9 cellular contexts compared by ENCODE assay signal in genomic region chr19:7829162-7829520, GRCh38. TPM values are rescaled to one million over a fixed set of nuclear protein-coding genes. Genes with fewer than 3 reads are reported as not detected.
DNase-seq lines count a peak whose midpoint lies in the region; ATAC-seq and TF ChIP-seq lines count a peak whose summit lies in the region.
"Had no signal": no experiment of that assay in that cellular context is flagged by ENCODE, and none has a peak within 500 bp of the region (broad histone marks: within the 10 kb centered on the region; RNA-seq: fewer than 3 reads in every experiment).

No MANE protein-coding gene starts in this region.

- peak overlapping the region; percentile 69 to 91 (median 84) for H3K4me3 Mint-ChIP-seq in IgD-negative memory B cell
- H3K4me3 Mint-ChIP-seq in natural killer cell treated with Interleukin-12 subunit alpha and Interleukin-12 subunit beta and Interleukin-15 and Interleukin-18, amount 100 ng/mL, for 72 hours = peak overlapping the region; percentile 71

- H3K9me3 Mint-ChIP-seq in IgD-negative memory B cell = no peaks in the 10 kb centered on the region
- no peaks in the 10 kb centered on the region for H3K9me3 Mint-ChIP-seq in natural killer cell treated with Interleukin-12 subunit alpha and Interleukin-12 subunit beta and Interleukin-15 and Interleukin-18, amount 100 ng/mL, for 72 hours

- H3K36me3 Mint-ChIP-seq in IgD-negative memory B cell = no peaks in the 10 kb centered on the region
- H3K36me3 Mint-ChIP-seq in natural killer cell treated with Interleukin-12 subunit alpha and Interleukin-12 subunit beta and Interleukin-15 and Interleukin-18, amount 100 ng/mL, for 72 hours = no peaks in the 10 kb centered on the region

- no peak for ATAC-seq in natural killer cell treated with Interleukin-12 subunit alpha and Interleukin-12 subunit beta and Interleukin-15 and Interleukin-18, amount 100 ng/mL, for 72 hours
- no peak for ATAC-seq in GM21825 (IDR thresholded peaks at IDR 0.05; ENCODE audit: unreplicated experiment)

- H3K4me3 ChIP-seq in AG09309 (ENCODE audit: control insufficient read depth, low read depth, low read length) = peak overlapping the region; percentile 10; the same call in 1 of the 2 replicates
- H3K4me3 ChIP-seq: lung had no signal

- DNase-seq in AG09309 (ENCODE audit: low read depth) (no peak), NCI-H1048 (lab: John Stamatoyannopoulos, UW) (no peak), NCI-H1436 (lab: John Stamatoyannopoulos, UW) (no peak)
- DNase-seq in natural killer cell treated with Interleukin-12 subunit alpha and Interleukin-12 subunit beta and Interleukin-15 and Interleukin-18, amount 100 ng/mL, for 72 hours (ENCODE audit: low spot score) = no peak
- DNase-seq in activated CD4-positive, alpha-beta T cell treated with anti-CD3 and anti-CD28 coated beads for 4 hours = no peak

- no peak for TF ChIP-seq CTCF in AG09309 (IDR thresholded peaks at IDR 0.05; ENCODE audit: control insufficient read depth, insufficient read depth, low read depth, low read length, missing control alignments)

- H3K4me1 Mint-ChIP-seq in IgD-negative memory B cell = peaks cover 0 to 10% (median 9%) of the 10 kb centered on the region in 3 donors
- H3K4me1 Mint-ChIP-seq in natural killer cell treated with Interleukin-12 subunit alpha and Interleukin-12 subunit beta and Interleukin-15 and Interleukin-18, amount 100 ng/mL, for 72 hours (ENCODE audit: low read depth in 2 of 2) = peaks cover 15 to 21% of the 10 kb centered on the region in 2 donors

- peak overlapping the region; percentile 36 to 63 (median 58) for H3K27ac Mint-ChIP-seq in IgD-negative memory B cell
- H3K27ac Mint-ChIP-seq in natural killer cell treated with Interleukin-12 subunit alpha and Interleukin-12 subunit beta and Interleukin-15 and Interleukin-18, amount 100 ng/mL, for 72 hours = peak overlapping the region; percentile 63 to 88

- H3K27ac ChIP-seq in cingulate gyrus (ENCODE audit: low read depth, low read length) = peak overlapping the region; percentile 20

- H3K27me3 Mint-ChIP-seq in IgD-negative memory B cell = no peaks in the 10 kb centered on the region
- peaks cover 0 to 4% of the 10 kb centered on the region in 2 donors for H3K27me3 Mint-ChIP-seq in natural killer cell treated with Interleukin-12 subunit alpha and Interleukin-12 subunit beta and Interleukin-15 and Interleukin-18, amount 100 ng/mL, for 72 hours

RNA-seq across cellular contexts. Expression of gene EVI5L, which starts 0.9 kb away (rescaled TPM):
- polyA plus RNA-seq in IgD-negative memory B cell = 3.2 TPM
- total RNA-seq in natural killer cell treated with Interleukin-12 subunit alpha and Interleukin-12 subunit beta and Interleukin-15 and Interleukin-18, amount 100 ng/mL, for 72 hours = 10 to 100 TPM in 1 of 2 donors, 1 to 10 TPM in 1; 7.8 to 11.5 TPM

RNA-seq across cellular contexts. Expression of gene PRR36, which starts 45.0 kb away (rescaled TPM):
- polyA plus RNA-seq in IgD-negative memory B cell = not detected
- total RNA-seq in natural killer cell treated with Interleukin-12 subunit alpha and Interleukin-12 subunit beta and Interleukin-15 and Interleukin-18, amount 100 ng/mL, for 72 hours = not detected

RNA-seq across cellular contexts. Expression of gene LRRC8E, which starts 59.2 kb away (rescaled TPM):
- not detected for polyA plus RNA-seq in IgD-negative memory B cell
- not detected for total RNA-seq in natural killer cell treated with Interleukin-12 subunit alpha and Interleukin-12 subunit beta and Interleukin-15 and Interleukin-18, amount 100 ng/mL, for 72 hours
